In the genomic region with DNA sequence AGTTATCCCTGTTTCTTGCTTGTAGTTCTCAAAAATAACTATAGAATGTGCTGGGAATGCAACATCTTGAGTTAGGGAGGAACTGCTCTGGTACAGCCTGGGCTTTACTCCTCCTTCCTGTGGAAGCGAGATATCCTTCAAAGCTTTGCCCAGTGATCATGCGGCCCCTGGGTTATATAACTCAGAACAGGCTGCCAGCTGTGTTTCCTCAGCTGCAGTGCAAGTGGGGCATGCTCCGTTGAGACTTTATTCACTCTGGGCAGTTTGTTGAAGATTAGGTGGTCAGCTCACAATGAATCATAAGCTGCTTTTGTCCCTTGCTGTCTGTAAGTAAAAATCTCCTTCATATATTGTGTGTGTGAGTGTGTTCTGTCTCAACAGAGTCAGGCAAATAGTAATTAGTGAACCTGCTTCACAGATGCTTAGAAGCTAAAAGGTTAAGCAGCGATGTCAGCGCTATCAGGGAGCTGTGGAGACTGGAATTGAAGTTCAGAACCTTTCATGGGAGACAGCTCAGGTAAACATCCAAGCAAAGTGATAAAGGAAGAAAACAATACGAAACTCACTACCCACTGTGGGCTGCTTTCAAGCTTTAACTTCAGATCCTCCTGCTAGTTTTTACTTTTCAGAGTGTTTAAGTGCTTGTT, we compare ENCODE assay signal across 18 cellular contexts.
DNase-seq lines count a peak whose midpoint lies in the region; ATAC-seq, FAIRE-seq and TF ChIP-seq lines count a peak whose summit lies in the region.
"Had no signal": no experiment of that assay in that cellular context is flagged by ENCODE, and none has a peak within 500 bp of the region (broad histone marks: within the 10 kb centered on the region; RNA-seq: fewer than 3 reads in every experiment).

No MANE protein-coding gene starts in this region.

- no peak overlapping the region for H3K4me3 Mint-ChIP-seq in activated CD8-positive, alpha-beta T cell treated with anti-CD3 and anti-CD28 coated beads for 36 hours
- H3K4me3 Mint-ChIP-seq: activated CD8-positive, alpha-beta T cell treated with anti-CD3 and anti-CD28 coated beads, Interleukin-2, amount 10 ng/mL, durations not matched to agents 7 days and 5 days; dendritic cell treated with granulocyte-macrophage colony-stimulating factor and Interleukin-4, amounts not matched to agents 40 ng/mL and 50 ng/mL, for 4 days had no signal

- no peaks in the 10 kb centered on the region for H3K27me3 Mint-ChIP-seq in activated CD8-positive, alpha-beta T cell treated with anti-CD3 and anti-CD28 coated beads for 36 hours
- H3K27me3 Mint-ChIP-seq: dendritic cell treated with granulocyte-macrophage colony-stimulating factor and Interleukin-4, amounts not matched to agents 40 ng/mL and 50 ng/mL, for 4 days had no signal

- H3K9me3 ChIP-seq in WERI-Rb-1 (ENCODE audit: severe bottlenecking) (no peaks in the 10 kb centered on the region), pancreas (no peaks in the 10 kb centered on the region), tibial artery (no peaks in the 10 kb centered on the region)
- H3K9me3 ChIP-seq: lower lobe of right lung, neutrophil had no signal

- no peak for TF ChIP-seq CTCF in WERI-Rb-1 (IDR thresholded peaks at IDR 0.05; ENCODE audit: low read depth, low read length)
- no peak for TF ChIP-seq CTCF in pancreas (IDR thresholded peaks at IDR 0.05)
- no peak for TF ChIP-seq CTCF in activated CD8-positive, alpha-beta T cell treated with anti-CD3 and anti-CD28 coated beads for 36 hours (IDR thresholded peaks at IDR 0.05)
- TF ChIP-seq CTCF in tibial artery (IDR thresholded peaks at IDR 0.05), result no peak

- H3K27me3 ChIP-seq in WERI-Rb-1 (ENCODE audit: insufficient read depth, low read depth, severe bottlenecking) (no peaks in the 10 kb centered on the region), pancreas (no peaks in the 10 kb centered on the region), tibial artery (no peaks in the 10 kb centered on the region)
- H3K27me3 ChIP-seq: neutrophil had no signal

- H3K4me1 ChIP-seq in pancreas (peaks cover 0 to 17% (median 7%) of the 10 kb centered on the region in 3 donors), tibial artery (peaks cover 0 to 11% (median 2%) of the 10 kb centered on the region in 4 donors)
- H3K4me1 ChIP-seq: lower lobe of right lung had no signal

- no peak for FAIRE-seq in pancreas (lab: Jason Lieb, UNC)

- intact Hi-C loops in left ventricle myocardium superior (cut with micrococcal nuclease) (no loop called here), pancreas (cut with DNase I) (no loop called here), tibial artery (cut with DNase I; ENCODE audit: low total_unique reads) (no loop called here)
- intact Hi-C loops in activated CD8-positive, alpha-beta T cell treated with anti-CD3 and anti-CD28 coated beads for 36 hours (cut with micrococcal nuclease), result no loop called here

- H3K27ac Mint-ChIP-seq in activated CD8-positive, alpha-beta T cell treated with anti-CD3 and anti-CD28 coated beads for 36 hours, result no peak overlapping the region
- H3K27ac Mint-ChIP-seq: activated CD8-positive, alpha-beta T cell treated with anti-CD3 and anti-CD28 coated beads, Interleukin-2, amount 10 ng/mL, durations not matched to agents 7 days and 5 days; activated T-helper 2 cell treated with anti-CD3 and anti-CD28 coated beads, Interferon-gamma antibody, Interleukin-2, Interleukin-4, amounts not matched to agents 10 μg/mL and 5 μg/mL and 100 μg/mL, durations not matched to agents 14 hours and 24 hours and 36 hours; dendritic cell treated with granulocyte-macrophage colony-stimulating factor and Interleukin-4, amounts not matched to agents 40 ng/mL and 50 ng/mL, for 4 days had no signal

- ATAC-seq in left ventricle myocardium superior (peak; percentile 80), pancreas (peak; percentile 83 to 91 (median 87))
- ATAC-seq in activated CD8-positive, alpha-beta T cell treated with anti-CD3 and anti-CD28 coated beads for 36 hours, result no peak
- ATAC-seq: activated CD8-positive, alpha-beta T cell treated with anti-CD3 and anti-CD28 coated beads, Interleukin-2, amount 10 ng/mL, durations not matched to agents 7 days and 5 days had no signal

- H3K4me3 ChIP-seq in WERI-Rb-1 (ENCODE audit: low read depth, low read length) (no peak overlapping the region), pancreas (peak overlapping the region in 3 of 4 donors; percentile 18 to 42 (median 41)), tibial artery (no peak overlapping the region)
- H3K4me3 ChIP-seq: lower lobe of right lung had no signal

- H3K4me1 Mint-ChIP-seq in activated CD8-positive, alpha-beta T cell treated with anti-CD3 and anti-CD28 coated beads for 36 hours (ENCODE audit: low read depth), result no peaks in the 10 kb centered on the region

- H3K9me3 Mint-ChIP-seq in activated CD8-positive, alpha-beta T cell treated with anti-CD3 and anti-CD28 coated beads for 36 hours, result no peaks in the 10 kb centered on the region

- WGBS in pancreas, 2 donors, result 8 to 12% methylated on average over 6 of the region's 6 CpGs

- no peak for TF ChIP-seq POLR2A in erythroblast (IDR thresholded peaks at IDR 0.05; ENCODE audit: low read length)

- DNase-seq in M059J (ENCODE audit: low read depth), result peak; percentile 2
- DNase-seq in WERI-Rb-1, result peak; percentile 46
- peak; percentile 30 for DNase-seq in left ventricle myocardium superior
- DNase-seq in pancreas, result peak; percentile 57 to 83 (median 64)
- DNase-seq in erythroblast (lab: John Stamatoyannopoulos, UW), result no peak
- DNase-seq in activated CD8-positive, alpha-beta T cell treated with anti-CD3 and anti-CD28 coated beads for 36 hours, result no peak
- no peak for DNase-seq in tibial artery
- no peak for DNase-seq in middle frontal gyrus (ENCODE audit: extremely low spot score, low spot score)
- DNase-seq: activated CD8-positive, alpha-beta T cell treated with anti-CD3 and anti-CD28 coated beads, Interleukin-2, amount 10 ng/mL, durations not matched to agents 7 days and 5 days; anterior cingulate cortex; DMS79; GOT3; lower lobe of right lung; MM.1S; NCI-H2171 treated with DMSO at 0.1 percent for 48 hours had no signal

- CTCF ChIA-PET in activated CD8-positive, alpha-beta T cell treated with anti-CD3 and anti-CD28 coated beads for 36 hours (lab: Charles Lee), result no interaction called here

- H3K27ac ChIP-seq in WERI-Rb-1 (peak overlapping the region; percentile 35; the same call in 1 of the 2 replicates), pancreas (peak overlapping the region; percentile 23 to 83 (median 70)), tibial artery (no peak overlapping the region)
- H3K27ac ChIP-seq: lower lobe of right lung, neutrophil had no signal

- POLR2A ChIA-PET in activated CD8-positive, alpha-beta T cell treated with anti-CD3 and anti-CD28 coated beads for 36 hours (lab: Charles Lee), result no interaction called here

- H3K36me3 ChIP-seq in WERI-Rb-1 (no peaks in the 10 kb centered on the region), pancreas (no peaks in the 10 kb centered on the region), tibial artery (no peaks in the 10 kb centered on the region)
- H3K36me3 ChIP-seq: lower lobe of right lung, neutrophil had no signal

- H3K36me3 Mint-ChIP-seq in activated CD8-positive, alpha-beta T cell treated with anti-CD3 and anti-CD28 coated beads for 36 hours (ENCODE audit: low read depth), result no peaks in the 10 kb centered on the region

Comparison
In these comparisons a context has a peak if more than half of its experiments do, and no peak if none do; other contexts are left out.
1. DNase-seq: peak in M059J (single experiment), WERI-Rb-1 (single experiment), left ventricle myocardium superior (single experiment) and pancreas (6 of 6); none in erythroblast (0 of 2), activated CD8-positive, alpha-beta T cell treated with anti-CD3 and anti-CD28 coated beads for 36 hours (single experiment), tibial artery (0 of 2) and middle frontal gyrus (single experiment).
2. H3K27ac ChIP-seq: peak in WERI-Rb-1 (single experiment) and pancreas (4 of 4); none in tibial artery (0 of 2).
3. H3K4me3 ChIP-seq: peak in pancreas (3 of 4); none in WERI-Rb-1 (single experiment) and tibial artery (0 of 2).